1 cellular context compared by ENCODE assay signal in genomic region chr2:109069430-109070194, GRCh38.
TF ChIP-seq lines count a peak whose summit lies in the region.

No MANE protein-coding gene starts in this region.

TF ChIP-seq in HepG2, 621 proteins besides CTCF, POLR2A, EP300 and RAD21 (continued from another document and continues in another):
- 0 out of 2 replicates have a peak, but pooled peaks have one; percentile 67 for TF ChIP-seq IRX3 (CRISPR knock-in tag; IDR thresholded peaks at IDR 0.05; ENCODE audit: borderline replicate concordance, low read depth)
- TF ChIP-seq ZNF333 (CRISPR knock-in tag; IDR thresholded peaks at IDR 0.05; ENCODE audit: borderline replicate concordance), result no peak
- no peak for TF ChIP-seq AKAP8 (CRISPR knock-in tag; IDR thresholded peaks at IDR 0.05)
- TF ChIP-seq ZNF362 (CRISPR knock-in tag; IDR thresholded peaks at IDR 0.05; ENCODE audit: borderline replicate concordance), result peak; percentile 74; the same call in 1 of the 2 replicates
- no peak for TF ChIP-seq ZNF674 (CRISPR knock-in tag; IDR thresholded peaks at IDR 0.05; ENCODE audit: low read depth)
- TF ChIP-seq ZNF766 (CRISPR knock-in tag; IDR thresholded peaks at IDR 0.05; ENCODE audit: borderline replicate concordance), result no peak
- no peak for TF ChIP-seq FOXO4 (CRISPR knock-in tag; conservative IDR thresholded peaks at IDR 0.05)
- no peak for TF ChIP-seq KDM1A (CRISPR knock-in tag; IDR thresholded peaks at IDR 0.05)
- TF ChIP-seq MEF2D (CRISPR knock-in tag; IDR thresholded peaks at IDR 0.05), result no peak
- TF ChIP-seq ONECUT2 (CRISPR knock-in tag; IDR thresholded peaks at IDR 0.05), result no peak
- TF ChIP-seq HCFC1 (IDR thresholded peaks at IDR 0.05; ENCODE audit: low read depth, low read length), result no peak
- peak; percentile 61; the same call in 1 of the 2 replicates for TF ChIP-seq SKIL (CRISPR knock-in tag; IDR thresholded peaks at IDR 0.05; ENCODE audit: borderline replicate concordance)
- TF ChIP-seq CEBPG (CRISPR knock-in tag; IDR thresholded peaks at IDR 0.05), result no peak; the same call in 1 of the 2 replicates
- no peak for TF ChIP-seq ZNF34 (CRISPR knock-in tag; IDR thresholded peaks at IDR 0.05; ENCODE audit: borderline replicate concordance)
- TF ChIP-seq ZNF841 (CRISPR knock-in tag; IDR thresholded peaks at IDR 0.05; ENCODE audit: borderline replicate concordance), result no peak
- no peak for TF ChIP-seq STAT5B (CRISPR knock-in tag; IDR thresholded peaks at IDR 0.05)
- TF ChIP-seq ZNF205 (CRISPR knock-in tag; IDR thresholded peaks at IDR 0.05), result no peak
- TF ChIP-seq ATF7 (IDR thresholded peaks at IDR 0.05), result no peak
- no peak for TF ChIP-seq ATF7 (CRISPR knock-in tag; IDR thresholded peaks at IDR 0.05)
- TF ChIP-seq MEIS2 (CRISPR knock-in tag; IDR thresholded peaks at IDR 0.05), result peak; percentile 48; the same call in 1 of the 2 replicates
- no peak for TF ChIP-seq ZNF225 (CRISPR knock-in tag; IDR thresholded peaks at IDR 0.05)
- TF ChIP-seq, protein P1, sequence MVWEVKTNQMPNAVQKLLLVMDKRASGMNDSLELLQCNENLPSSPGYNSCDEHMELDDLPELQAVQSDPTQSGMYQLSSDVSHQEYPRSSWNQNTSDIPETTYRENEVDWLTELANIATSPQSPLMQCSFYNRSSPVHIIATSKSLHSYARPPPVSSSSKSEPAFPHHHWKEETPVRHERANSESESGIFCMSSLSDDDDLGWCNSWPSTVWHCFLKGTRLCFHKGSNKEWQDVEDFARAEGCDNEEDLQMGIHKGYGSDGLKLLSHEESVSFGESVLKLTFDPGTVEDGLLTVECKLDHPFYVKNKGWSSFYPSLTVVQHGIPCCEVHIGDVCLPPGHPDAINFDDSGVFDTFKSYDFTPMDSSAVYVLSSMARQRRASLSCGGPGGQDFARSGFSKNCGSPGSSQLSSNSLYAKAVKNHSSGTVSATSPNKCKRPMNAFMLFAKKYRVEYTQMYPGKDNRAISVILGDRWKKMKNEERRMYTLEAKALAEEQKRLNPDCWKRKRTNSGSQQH (CRISPR knock-in tag; IDR thresholded peaks at IDR 0.05; ENCODE audit: low read depth), result no peak
- TF ChIP-seq HMG20A (CRISPR knock-in tag; IDR thresholded peaks at IDR 0.05; ENCODE audit: borderline replicate concordance), result peak; percentile 24; the same call in 1 of the 2 replicates
- TF ChIP-seq ZNF460 (CRISPR knock-in tag; IDR thresholded peaks at IDR 0.05; ENCODE audit: borderline replicate concordance), result no peak
- TF ChIP-seq SP4 (CRISPR knock-in tag; IDR thresholded peaks at IDR 0.05), result no peak
- no peak for TF ChIP-seq ZNF383 (CRISPR knock-in tag; IDR thresholded peaks at IDR 0.05; ENCODE audit: borderline replicate concordance)
- TF ChIP-seq ATAD3A (CRISPR knock-in tag; IDR thresholded peaks at IDR 0.05), result no peak
- TF ChIP-seq ZNF264 (CRISPR knock-in tag; IDR thresholded peaks at IDR 0.05), result no peak
- TF ChIP-seq ZIK1 (CRISPR knock-in tag; IDR thresholded peaks at IDR 0.05; ENCODE audit: borderline replicate concordance, low read depth), result no peak
- no peak for TF ChIP-seq EED (CRISPR knock-in tag; IDR thresholded peaks at IDR 0.05)
- no peak for TF ChIP-seq GTF2F1 (IDR thresholded peaks at IDR 0.05; ENCODE audit: low read length)
- TF ChIP-seq MXD3 (CRISPR knock-in tag; IDR thresholded peaks at IDR 0.05), result no peak
- no peak for TF ChIP-seq RCOR2 (CRISPR knock-in tag; IDR thresholded peaks at IDR 0.05)
- TF ChIP-seq CSRNP1 (CRISPR knock-in tag; IDR thresholded peaks at IDR 0.05), result no peak
- TF ChIP-seq, protein P2, sequence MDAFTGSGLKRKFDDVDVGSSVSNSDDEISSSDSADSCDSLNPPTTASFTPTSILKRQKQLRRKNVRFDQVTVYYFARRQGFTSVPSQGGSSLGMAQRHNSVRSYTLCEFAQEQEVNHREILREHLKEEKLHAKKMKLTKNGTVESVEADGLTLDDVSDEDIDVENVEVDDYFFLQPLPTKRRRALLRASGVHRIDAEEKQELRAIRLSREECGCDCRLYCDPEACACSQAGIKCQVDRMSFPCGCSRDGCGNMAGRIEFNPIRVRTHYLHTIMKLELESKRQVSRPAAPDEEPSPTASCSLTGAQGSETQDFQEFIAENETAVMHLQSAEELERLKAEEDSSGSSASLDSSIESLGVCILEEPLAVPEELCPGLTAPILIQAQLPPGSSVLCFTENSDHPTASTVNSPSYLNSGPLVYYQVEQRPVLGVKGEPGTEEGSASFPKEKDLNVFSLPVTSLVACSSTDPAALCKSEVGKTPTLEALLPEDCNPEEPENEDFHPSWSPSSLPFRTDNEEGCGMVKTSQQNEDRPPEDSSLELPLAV (CRISPR knock-in tag; conservative IDR thresholded peaks at IDR 0.05; ENCODE audit: low read depth), result no peak
- no peak for TF ChIP-seq ZNF124 (CRISPR knock-in tag; IDR thresholded peaks at IDR 0.05)
- TF ChIP-seq TOPORS (CRISPR knock-in tag; IDR thresholded peaks at IDR 0.05), result no peak
- TF ChIP-seq GZF1 (CRISPR knock-in tag; IDR thresholded peaks at IDR 0.05), result no peak
- TF ChIP-seq ZKSCAN5 (CRISPR knock-in tag; IDR thresholded peaks at IDR 0.05), result no peak
- TF ChIP-seq RBM39 (IDR thresholded peaks at IDR 0.05; ENCODE audit: low read depth, low read length, poor library complexity, severe bottlenecking), result no peak
- no peak for TF ChIP-seq ZSCAN20 (CRISPR knock-in tag; IDR thresholded peaks at IDR 0.05; ENCODE audit: borderline replicate concordance)
- TF ChIP-seq HES4 (CRISPR knock-in tag; IDR thresholded peaks at IDR 0.05; ENCODE audit: borderline replicate concordance), result no peak
- TF ChIP-seq ZNF639 (CRISPR knock-in tag; conservative IDR thresholded peaks at IDR 0.05), result no peak
- no peak for TF ChIP-seq ZNF510 (CRISPR knock-in tag; IDR thresholded peaks at IDR 0.05; ENCODE audit: low read depth)
- TF ChIP-seq, protein P3, sequence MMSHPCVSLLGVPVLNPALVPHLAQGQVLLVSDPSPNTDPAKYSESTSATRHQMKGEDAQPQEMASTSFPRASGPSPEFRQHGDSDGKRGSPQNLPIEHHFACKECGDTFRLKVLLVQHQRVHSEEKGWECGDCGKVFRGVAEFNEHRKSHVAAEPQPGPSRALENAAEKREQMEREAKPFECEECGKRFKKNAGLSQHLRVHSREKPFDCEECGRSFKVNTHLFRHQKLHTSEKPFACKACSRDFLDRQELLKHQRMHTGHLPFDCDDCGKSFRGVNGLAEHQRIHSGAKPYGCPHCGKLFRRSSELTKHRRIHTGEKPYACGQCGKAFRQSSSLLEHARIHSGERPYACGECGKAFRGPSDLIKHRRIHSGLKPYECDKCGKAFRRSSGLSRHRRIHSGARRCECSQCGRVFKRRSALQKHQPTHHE (CRISPR knock-in tag; IDR thresholded peaks at IDR 0.05; ENCODE audit: borderline replicate concordance), result no peak
- TF ChIP-seq PPARG (CRISPR knock-in tag; conservative IDR thresholded peaks at IDR 0.05), result no peak
- TF ChIP-seq ZNF180 (CRISPR knock-in tag; IDR thresholded peaks at IDR 0.05; ENCODE audit: borderline replicate concordance, low read depth), result no peak
- TF ChIP-seq RBAK (CRISPR knock-in tag; IDR thresholded peaks at IDR 0.05), result no peak
- no peak for TF ChIP-seq ZNF589 (CRISPR knock-in tag; conservative IDR thresholded peaks at IDR 0.05)
- TF ChIP-seq ZNF382 (CRISPR knock-in tag; IDR thresholded peaks at IDR 0.05; ENCODE audit: borderline replicate concordance), result no peak
- TF ChIP-seq, protein P4, sequence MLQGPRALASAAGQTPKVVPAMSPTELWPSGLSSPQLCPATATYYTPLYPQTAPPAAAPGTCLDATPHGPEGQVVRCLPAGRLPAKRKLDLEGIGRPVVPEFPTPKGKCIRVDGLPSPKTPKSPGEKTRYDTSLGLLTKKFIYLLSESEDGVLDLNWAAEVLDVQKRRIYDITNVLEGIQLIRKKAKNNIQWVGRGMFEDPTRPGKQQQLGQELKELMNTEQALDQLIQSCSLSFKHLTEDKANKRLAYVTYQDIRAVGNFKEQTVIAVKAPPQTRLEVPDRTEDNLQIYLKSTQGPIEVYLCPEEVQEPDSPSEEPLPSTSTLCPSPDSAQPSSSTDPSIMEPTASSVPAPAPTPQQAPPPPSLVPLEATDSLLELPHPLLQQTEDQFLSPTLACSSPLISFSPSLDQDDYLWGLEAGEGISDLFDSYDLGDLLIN (CRISPR knock-in tag; IDR thresholded peaks at IDR 0.05; ENCODE audit: borderline replicate concordance), result no peak
- no peak for TF ChIP-seq NFKB2 (CRISPR knock-in tag; IDR thresholded peaks at IDR 0.05; ENCODE audit: borderline replicate concordance)
- peak; percentile 24; the same call in 1 of the 2 replicates for TF ChIP-seq ZFX (CRISPR knock-in tag; IDR thresholded peaks at IDR 0.05; ENCODE audit: low read depth)
- TF ChIP-seq GFI1 (CRISPR knock-in tag; IDR thresholded peaks at IDR 0.05; ENCODE audit: borderline replicate concordance), result 0 out of 2 replicates have a peak, but pooled peaks have one; percentile 52
- TF ChIP-seq MED1 (CRISPR knock-in tag; IDR thresholded peaks at IDR 0.05), result peak; percentile 40; the same call in 1 of the 2 replicates
- TF ChIP-seq, protein P5, sequence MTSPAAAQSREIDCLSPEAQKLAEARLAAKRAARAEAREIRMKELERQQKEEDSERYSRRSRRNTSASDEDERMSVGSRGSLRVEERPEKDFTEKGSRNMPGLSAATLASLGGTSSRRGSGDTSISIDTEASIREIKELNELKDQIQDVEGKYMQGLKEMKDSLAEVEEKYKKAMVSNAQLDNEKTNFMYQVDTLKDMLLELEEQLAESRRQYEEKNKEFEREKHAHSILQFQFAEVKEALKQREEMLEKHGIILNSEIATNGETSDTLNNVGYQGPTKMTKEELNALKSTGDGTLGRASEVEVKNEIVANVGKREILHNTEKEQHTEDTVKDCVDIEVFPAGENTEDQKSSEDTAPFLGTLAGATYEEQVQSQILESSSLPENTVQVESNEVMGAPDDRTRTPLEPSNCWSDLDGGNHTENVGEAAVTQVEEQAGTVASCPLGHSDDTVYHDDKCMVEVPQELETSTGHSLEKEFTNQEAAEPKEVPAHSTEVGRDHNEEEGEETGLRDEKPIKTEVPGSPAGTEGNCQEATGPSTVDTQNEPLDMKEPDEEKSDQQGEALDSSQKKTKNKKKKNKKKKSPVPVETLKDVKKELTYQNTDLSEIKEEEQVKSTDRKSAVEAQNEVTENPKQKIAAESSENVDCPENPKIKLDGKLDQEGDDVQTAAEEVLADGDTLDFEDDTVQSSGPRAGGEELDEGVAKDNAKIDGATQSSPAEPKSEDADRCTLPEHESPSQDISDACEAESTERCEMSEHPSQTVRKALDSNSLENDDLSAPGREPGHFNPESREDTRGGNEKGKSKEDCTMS (CRISPR knock-in tag; conservative IDR thresholded peaks at IDR 0.05), result no peak
- TF ChIP-seq JUN (CRISPR knock-in tag; IDR thresholded peaks at IDR 0.05), result no peak
- TF ChIP-seq HMGA1 (CRISPR knock-in tag; conservative IDR thresholded peaks at IDR 0.05), result no peak
